Comparison of ENCODE assay signal across 1 cellular context in genomic region chr3:52167240-52167639, GRCh38.
TF ChIP-seq lines count a peak whose summit lies in the region.

No MANE protein-coding gene starts in this region.

TF ChIP-seq in H1, 55 proteins besides CTCF, POLR2A, EP300 and RAD21:
- TF ChIP-seq ASH2L (IDR thresholded peaks at IDR 0.05; ENCODE audit: low read length) = peak; percentile 59
- TF ChIP-seq YY1 (IDR thresholded peaks at IDR 0.05; ENCODE audit: low read depth, low read length) = peak; percentile 84
- TF ChIP-seq HDAC6 (IDR thresholded peaks at IDR 0.05; ENCODE audit: low read depth, low read length) = no peak
- no peak for TF ChIP-seq CHD1 (IDR thresholded peaks at IDR 0.05; ENCODE audit: low read depth, low read length)
- no peak for TF ChIP-seq BCL11A (IDR thresholded peaks at IDR 0.05; ENCODE audit: low read depth in 2 of 2, low read length in 2 of 2)
- no peak for TF ChIP-seq BACH1 (IDR thresholded peaks at IDR 0.05; ENCODE audit: low read length)
- TF ChIP-seq PHF8 (conservative IDR thresholded peaks at IDR 0.05; ENCODE audit: low read depth, low read length) = no peak
- TF ChIP-seq BRCA1 (IDR thresholded peaks at IDR 0.05; ENCODE audit: low read depth, low read length) = no peak
- TF ChIP-seq, protein P1, sequence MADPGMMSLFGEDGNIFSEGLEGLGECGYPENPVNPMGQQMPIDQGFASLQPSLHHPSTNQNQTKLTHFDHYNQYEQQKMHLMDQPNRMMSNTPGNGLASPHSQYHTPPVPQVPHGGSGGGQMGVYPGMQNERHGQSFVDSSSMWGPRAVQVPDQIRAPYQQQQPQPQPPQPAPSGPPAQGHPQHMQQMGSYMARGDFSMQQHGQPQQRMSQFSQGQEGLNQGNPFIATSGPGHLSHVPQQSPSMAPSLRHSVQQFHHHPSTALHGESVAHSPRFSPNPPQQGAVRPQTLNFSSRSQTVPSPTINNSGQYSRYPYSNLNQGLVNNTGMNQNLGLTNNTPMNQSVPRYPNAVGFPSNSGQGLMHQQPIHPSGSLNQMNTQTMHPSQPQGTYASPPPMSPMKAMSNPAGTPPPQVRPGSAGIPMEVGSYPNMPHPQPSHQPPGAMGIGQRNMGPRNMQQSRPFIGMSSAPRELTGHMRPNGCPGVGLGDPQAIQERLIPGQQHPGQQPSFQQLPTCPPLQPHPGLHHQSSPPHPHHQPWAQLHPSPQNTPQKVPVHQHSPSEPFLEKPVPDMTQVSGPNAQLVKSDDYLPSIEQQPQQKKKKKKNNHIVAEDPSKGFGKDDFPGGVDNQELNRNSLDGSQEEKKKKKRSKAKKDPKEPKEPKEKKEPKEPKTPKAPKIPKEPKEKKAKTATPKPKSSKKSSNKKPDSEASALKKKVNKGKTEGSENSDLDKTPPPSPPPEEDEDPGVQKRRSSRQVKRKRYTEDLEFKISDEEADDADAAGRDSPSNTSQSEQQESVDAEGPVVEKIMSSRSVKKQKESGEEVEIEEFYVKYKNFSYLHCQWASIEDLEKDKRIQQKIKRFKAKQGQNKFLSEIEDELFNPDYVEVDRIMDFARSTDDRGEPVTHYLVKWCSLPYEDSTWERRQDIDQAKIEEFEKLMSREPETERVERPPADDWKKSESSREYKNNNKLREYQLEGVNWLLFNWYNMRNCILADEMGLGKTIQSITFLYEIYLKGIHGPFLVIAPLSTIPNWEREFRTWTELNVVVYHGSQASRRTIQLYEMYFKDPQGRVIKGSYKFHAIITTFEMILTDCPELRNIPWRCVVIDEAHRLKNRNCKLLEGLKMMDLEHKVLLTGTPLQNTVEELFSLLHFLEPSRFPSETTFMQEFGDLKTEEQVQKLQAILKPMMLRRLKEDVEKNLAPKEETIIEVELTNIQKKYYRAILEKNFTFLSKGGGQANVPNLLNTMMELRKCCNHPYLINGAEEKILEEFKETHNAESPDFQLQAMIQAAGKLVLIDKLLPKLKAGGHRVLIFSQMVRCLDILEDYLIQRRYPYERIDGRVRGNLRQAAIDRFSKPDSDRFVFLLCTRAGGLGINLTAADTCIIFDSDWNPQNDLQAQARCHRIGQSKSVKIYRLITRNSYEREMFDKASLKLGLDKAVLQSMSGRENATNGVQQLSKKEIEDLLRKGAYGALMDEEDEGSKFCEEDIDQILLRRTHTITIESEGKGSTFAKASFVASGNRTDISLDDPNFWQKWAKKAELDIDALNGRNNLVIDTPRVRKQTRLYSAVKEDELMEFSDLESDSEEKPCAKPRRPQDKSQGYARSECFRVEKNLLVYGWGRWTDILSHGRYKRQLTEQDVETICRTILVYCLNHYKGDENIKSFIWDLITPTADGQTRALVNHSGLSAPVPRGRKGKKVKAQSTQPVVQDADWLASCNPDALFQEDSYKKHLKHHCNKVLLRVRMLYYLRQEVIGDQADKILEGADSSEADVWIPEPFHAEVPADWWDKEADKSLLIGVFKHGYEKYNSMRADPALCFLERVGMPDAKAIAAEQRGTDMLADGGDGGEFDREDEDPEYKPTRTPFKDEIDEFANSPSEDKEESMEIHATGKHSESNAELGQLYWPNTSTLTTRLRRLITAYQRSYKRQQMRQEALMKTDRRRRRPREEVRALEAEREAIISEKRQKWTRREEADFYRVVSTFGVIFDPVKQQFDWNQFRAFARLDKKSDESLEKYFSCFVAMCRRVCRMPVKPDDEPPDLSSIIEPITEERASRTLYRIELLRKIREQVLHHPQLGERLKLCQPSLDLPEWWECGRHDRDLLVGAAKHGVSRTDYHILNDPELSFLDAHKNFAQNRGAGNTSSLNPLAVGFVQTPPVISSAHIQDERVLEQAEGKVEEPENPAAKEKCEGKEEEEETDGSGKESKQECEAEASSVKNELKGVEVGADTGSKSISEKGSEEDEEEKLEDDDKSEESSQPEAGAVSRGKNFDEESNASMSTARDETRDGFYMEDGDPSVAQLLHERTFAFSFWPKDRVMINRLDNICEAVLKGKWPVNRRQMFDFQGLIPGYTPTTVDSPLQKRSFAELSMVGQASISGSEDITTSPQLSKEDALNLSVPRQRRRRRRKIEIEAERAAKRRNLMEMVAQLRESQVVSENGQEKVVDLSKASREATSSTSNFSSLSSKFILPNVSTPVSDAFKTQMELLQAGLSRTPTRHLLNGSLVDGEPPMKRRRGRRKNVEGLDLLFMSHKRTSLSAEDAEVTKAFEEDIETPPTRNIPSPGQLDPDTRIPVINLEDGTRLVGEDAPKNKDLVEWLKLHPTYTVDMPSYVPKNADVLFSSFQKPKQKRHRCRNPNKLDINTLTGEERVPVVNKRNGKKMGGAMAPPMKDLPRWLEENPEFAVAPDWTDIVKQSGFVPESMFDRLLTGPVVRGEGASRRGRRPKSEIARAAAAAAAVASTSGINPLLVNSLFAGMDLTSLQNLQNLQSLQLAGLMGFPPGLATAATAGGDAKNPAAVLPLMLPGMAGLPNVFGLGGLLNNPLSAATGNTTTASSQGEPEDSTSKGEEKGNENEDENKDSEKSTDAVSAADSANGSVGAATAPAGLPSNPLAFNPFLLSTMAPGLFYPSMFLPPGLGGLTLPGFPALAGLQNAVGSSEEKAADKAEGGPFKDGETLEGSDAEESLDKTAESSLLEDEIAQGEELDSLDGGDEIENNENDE (IDR thresholded peaks at IDR 0.05; ENCODE audit: insufficient replicate concordance, low read length) = no peak
- no peak for TF ChIP-seq TAF7 (optimal IDR thresholded peaks at IDR 0.05; ENCODE audit: borderline replicate concordance, low read depth, low read length)
- no peak for TF ChIP-seq RNF2 (IDR thresholded peaks at IDR 0.05; ENCODE audit: borderline replicate concordance, low read depth, low read length, missing control alignments, poor library complexity, severe bottlenecking)
- no peak for TF ChIP-seq CREB1 (IDR thresholded peaks at IDR 0.05)
- peak; percentile 87; the same call in 1 of the 2 replicates for TF ChIP-seq TCF12 (IDR thresholded peaks at IDR 0.05; ENCODE audit: low read depth, low read length)
- no peak for TF ChIP-seq ZNF274 (IDR thresholded peaks at IDR 0.05; ENCODE audit: borderline replicate concordance, extremely low read depth, low read length)
- no peak for TF ChIP-seq EGR1 (IDR thresholded peaks at IDR 0.05; ENCODE audit: borderline replicate concordance, low read depth, low read length)
- TF ChIP-seq NANOG (IDR thresholded peaks at IDR 0.05; ENCODE audit: insufficient read depth, low read depth, low read length, poor library complexity, severe bottlenecking) = peak; percentile 2
- 0 out of 2 replicates have a peak, but pooled peaks have one; percentile 69 for TF ChIP-seq RBBP5 (IDR thresholded peaks at IDR 0.05; ENCODE audit: borderline replicate concordance, low read depth, low read length)
- TF ChIP-seq SP1 (IDR thresholded peaks at IDR 0.05; ENCODE audit: low read depth, low read length) = peak; percentile 54; the same call in 1 of the 2 replicates
- no peak for TF ChIP-seq NRF1 (IDR thresholded peaks at IDR 0.05; ENCODE audit: low read depth, low read length)
- no peak for TF ChIP-seq USF2 (IDR thresholded peaks at IDR 0.05; ENCODE audit: low read length)
- no peak for TF ChIP-seq SP4 (IDR thresholded peaks at IDR 0.05; ENCODE audit: low read length)
- TF ChIP-seq EZH2 (IDR thresholded peaks at IDR 0.05; ENCODE audit: low read depth, low read length, severe bottlenecking) = no peak
- no peak for TF ChIP-seq CBX8 (IDR thresholded peaks at IDR 0.05; ENCODE audit: borderline replicate concordance, low read depth, low read length)
- TF ChIP-seq RXRA (IDR thresholded peaks at IDR 0.05; ENCODE audit: insufficient read depth, low read depth, low read length) = no peak
- no peak for TF ChIP-seq POLR2AphosphoS5 (IDR thresholded peaks at IDR 0.05; ENCODE audit: low read depth, low read length)
- no peak for TF ChIP-seq CEBPB (IDR thresholded peaks at IDR 0.05; ENCODE audit: low read depth, low read length)
- no peak for TF ChIP-seq SIRT6 (IDR thresholded peaks at IDR 0.05; ENCODE audit: low read length)
- TF ChIP-seq POU5F1 (IDR thresholded peaks at IDR 0.05; ENCODE audit: low read depth, low read length) = peak; percentile 73
- no peak for TF ChIP-seq TAF1 (IDR thresholded peaks at IDR 0.05; ENCODE audit: low read depth, low read length)
- TF ChIP-seq SP2 (IDR thresholded peaks at IDR 0.05; ENCODE audit: low read length) = no peak
- no peak for TF ChIP-seq SAP30 (IDR thresholded peaks at IDR 0.05; ENCODE audit: insufficient read depth, insufficient replicate concordance, low read length)
